Comparison of ENCODE assay signal across 8 cellular contexts in the genomic region with DNA sequence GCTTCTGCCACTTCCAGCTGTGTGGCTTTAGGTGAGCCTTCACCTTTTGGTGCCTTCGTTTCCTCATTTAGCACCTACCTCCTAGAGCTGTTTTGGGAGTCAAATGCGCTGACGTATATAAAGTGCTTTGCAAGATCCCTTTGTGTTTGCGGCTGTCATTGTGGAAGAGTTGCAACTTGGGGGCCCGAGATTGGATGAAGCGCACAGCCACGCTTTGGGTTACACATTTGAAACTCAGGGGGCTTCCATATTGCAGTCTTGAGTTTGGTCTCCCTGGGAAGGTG. TPM values are rescaled to one million over a fixed set of nuclear protein-coding genes. Genes with fewer than 3 reads are reported as not detected.
DNase-seq lines count a peak whose midpoint lies in the region; ATAC-seq, FAIRE-seq and TF ChIP-seq lines count a peak whose summit lies in the region.

No MANE protein-coding gene starts in this region.

- no peak for FAIRE-seq in A549 (lab: Jason Lieb, UNC)

- H2BK12ac ChIP-seq in mesenchymal stem cell (ENCODE audit: low read length in 2 of 2) = peak overlapping the region in 1 of 2 experiments; percentile 45

- CTCF ChIA-PET in A549 (lab: Yijun Ruan, JAX) = interaction anchor here (0.6 to 1.5 kb wide), 3 partner anchors 27 to 758 kb away, joined by 3 to 4 read pairs (median 3); a partner anchor contains a TSS

- peak overlapping the region; percentile 96 for H4K91ac ChIP-seq in mesenchymal stem cell (ENCODE audit: low read length)

- no peak for TF ChIP-seq CTCF in A549 (IDR thresholded peaks at IDR 0.05)
- TF ChIP-seq CTCF in astrocyte of the cerebellum (IDR thresholded peaks at IDR 0.05; ENCODE audit: low read depth, low read length, missing control alignments) = no peak

- DNase-seq in A549 (ENCODE audit: low read depth in 1 of 2, low spot score in 1 of 2) (no peak), HAP-1 (ENCODE audit: low spot score in 2 of 2) (no peak), astrocyte of the cerebellum (ENCODE audit: low read depth) (no peak), mesenchymal stem cell (no peak), OCI-M2 (lab: John Stamatoyannopoulos, UW; ENCODE audit: unreplicated experiment) (no peak), AG08396 (ENCODE audit: low spot score) (no peak)

- TF ChIP-seq EP300 in A549 (IDR thresholded peaks at IDR 0.05) = no peak

- POLR2A ChIA-PET in A549 (lab: Yijun Ruan, JAX) = interaction anchor here (2.3 kb wide), 1 partner anchor 253 kb away, joined by 12 read pairs; a partner anchor contains a TSS

- H3K4me1 ChIP-seq in A549 (peaks cover 25% of the 10 kb centered on the region), HAP-1 (peaks cover 17% of the 10 kb centered on the region), mesenchymal stem cell (ENCODE audit: control insufficient read depth, insufficient read depth, low read depth, low read length) (peaks cover 68% of the 10 kb centered on the region)

- H3K79me1 ChIP-seq in mesenchymal stem cell (replicated peaks; ENCODE audit: low read length, poor library complexity, severe bottlenecking) = peaks cover 40% of the 10 kb centered on the region

- no peaks in the 10 kb centered on the region for H3K27me3 ChIP-seq in HAP-1 (ENCODE audit: low read depth)
- no peaks in the 10 kb centered on the region for H3K27me3 ChIP-seq in mesenchymal stem cell (ENCODE audit: control insufficient read depth in 1 of 2, insufficient read depth in 1 of 2, low read length in 2 of 2)

- ATAC-seq in A549 (no peak), HG03108 (IDR thresholded peaks at IDR 0.05; ENCODE audit: unreplicated experiment) (no peak), GM19328 (IDR thresholded peaks at IDR 0.05; ENCODE audit: unreplicated experiment) (no peak)

- peak overlapping the region; percentile 39 for H2BK120ac ChIP-seq in mesenchymal stem cell (ENCODE audit: low read depth, low read length)

- H3K9ac ChIP-seq in mesenchymal stem cell (ENCODE audit: low read length) = peak overlapping the region; percentile 92

- peak overlapping the region; percentile 98 for H4K8ac ChIP-seq in mesenchymal stem cell (ENCODE audit: low read length)

- H3K4ac ChIP-seq in mesenchymal stem cell (ENCODE audit: low read depth in 1 of 2, low read length in 2 of 2) = peak overlapping the region; percentile 84 to 98

- H2BK15ac ChIP-seq in mesenchymal stem cell (ENCODE audit: low read depth, poor library complexity, severe bottlenecking) = peak overlapping the region; percentile 96

- H3K9me3 ChIP-seq in A549 (no peaks in the 10 kb centered on the region), HAP-1 (no peaks in the 10 kb centered on the region), mesenchymal stem cell (ENCODE audit: control insufficient read depth, low read length) (no peaks in the 10 kb centered on the region)

- WGBS in A549 (ENCODE audit: missing lambda C conversion rate) = 49% methylated on average over 4 of the region's 7 CpGs
- 14% methylated on average over 7 of the region's 7 CpGs for WGBS in mesenchymal stem cell

- H2BK5ac ChIP-seq in mesenchymal stem cell (ENCODE audit: low read depth, low read length, poor library complexity, severe bottlenecking) = no peak overlapping the region

- H3K36me3 ChIP-seq in HAP-1 (replicated peaks) (peaks cover 31% of the 10 kb centered on the region), mesenchymal stem cell (ENCODE audit: control insufficient read depth in 1 of 2, insufficient read depth in 2 of 2, low read depth in 1 of 2, low read length in 2 of 2) (peaks cover 25 to 55% of the 10 kb centered on the region in 2 experiments)

- H3K4me2 ChIP-seq in A549 (peak overlapping the region; percentile 85), mesenchymal stem cell (ENCODE audit: low read length, poor library complexity, severe bottlenecking) (peak overlapping the region; percentile 51)

- H3K27ac ChIP-seq in A549 = peak overlapping the region; percentile 92 to 99
- H3K27ac ChIP-seq in mesenchymal stem cell (ENCODE audit: low read length, poor library complexity, severe bottlenecking) = no peak overlapping the region

- TF ChIP-seq RAD21 in A549 (conservative IDR thresholded peaks at IDR 0.05 in 1 of 2, IDR thresholded peaks at IDR 0.05 in 1 of 2) = no peak

- peak overlapping the region; percentile 72 for H2AK5ac ChIP-seq in mesenchymal stem cell (ENCODE audit: low read length, severe bottlenecking)

- H3K23ac ChIP-seq in mesenchymal stem cell (ENCODE audit: low read length in 2 of 2) = peak overlapping the region in 1 of 2 experiments; percentile 48

- in situ Hi-C loops in HAP-1 (cut with MboI; ENCODE audit: low sequenced_read_pairs) = no loop called here
- in situ Hi-C loops in astrocyte of the cerebellum (cut with HindIII; ENCODE audit: low sequenced_read_pairs) = no loop called here

- H3K4me3 ChIP-seq in A549 (peak overlapping the region; percentile 69), HAP-1 (peak overlapping the region; percentile 90), astrocyte of the cerebellum (ENCODE audit: low read depth, low read length) (peak overlapping the region; percentile 77), mesenchymal stem cell (ENCODE audit: insufficient read depth in 1 of 2, low read depth in 1 of 2, low read length in 2 of 2) (peak overlapping the region; percentile 84 to 98)

- H3K18ac ChIP-seq in mesenchymal stem cell (ENCODE audit: low read depth in 1 of 2, low read length in 2 of 2) = peak overlapping the region; percentile 95 to 97

- TF ChIP-seq POLR2A in A549 (IDR thresholded peaks at IDR 0.05; ENCODE audit: low read length) = no peak

- peak overlapping the region; percentile 83 for H2AFZ ChIP-seq in mesenchymal stem cell (ENCODE audit: low read depth, low read length)

- peak overlapping the region in 1 of 2 experiments; percentile 97 for H3K14ac ChIP-seq in mesenchymal stem cell (ENCODE audit: low read length in 2 of 2)

TF ChIP-seq in A549, 52 proteins besides CTCF, POLR2A, EP300 and RAD21:
- TF ChIP-seq CHD4 (IDR thresholded peaks at IDR 0.05; ENCODE audit: borderline replicate concordance) = no peak
- peak; percentile 21 for TF ChIP-seq MAFK (IDR thresholded peaks at IDR 0.05; ENCODE audit: partially characterized antibody)
TF ChIP-seq in A549: peak in this region for 1.

RNA-seq across cellular contexts. Expression of a gene that starts 0.6 kb away (rescaled TPM):
- polyA plus RNA-seq in A549 (2011; rRNA removed) = 152 and 209 TPM in 2 replicates
- 289 and 369 TPM in 2 replicates for polyA plus RNA-seq in A549 (2012; cell fraction: cytosol; rRNA removed)
- polyA plus RNA-seq in A549 (2012; cell fraction: nucleus; rRNA removed) = 208 and 222 TPM in 2 replicates
- polyA plus RNA-seq in A549 (2017; fragmentation: RNase III; extraction: RNeasy Plus Mini Kit Qiagen cat#74134 plus additional on column Dnase treatment) = 196 to 211 TPM (median 208 TPM) in 3 replicates
- 39.6 and 41.8 TPM in 2 replicates for polyA minus RNA-seq in A549 (2011; rRNA and poly(A)+ RNA removed)
- polyA plus RNA-seq in mesenchymal stem cell (2013, experiment 1 of 2) = 142 TPM
- 146 TPM for polyA plus RNA-seq in mesenchymal stem cell (2013, experiment 2 of 2)

RNA-seq across cellular contexts. Expression of a gene that starts 4.8 kb away (rescaled TPM):
- 11.0 and 11.8 TPM in 2 replicates for polyA plus RNA-seq in A549 (2011; rRNA removed)
- 26.7 and 34.0 TPM in 2 replicates for polyA plus RNA-seq in A549 (2012; cell fraction: cytosol; rRNA removed)
- 88.1 and 96.6 TPM in 2 replicates for polyA plus RNA-seq in A549 (2012; cell fraction: nucleus; rRNA removed)
- polyA plus RNA-seq in A549 (2017; fragmentation: RNase III; extraction: RNeasy Plus Mini Kit Qiagen cat#74134 plus additional on column Dnase treatment) = 15.7 to 18.2 TPM (median 17.5 TPM) in 3 replicates
- polyA minus RNA-seq in A549 (2011; rRNA and poly(A)+ RNA removed) = 17.6 and 21.3 TPM in 2 replicates
- 5.8 TPM for polyA plus RNA-seq in mesenchymal stem cell (2013, experiment 1 of 2)
- 6.2 TPM for polyA plus RNA-seq in mesenchymal stem cell (2013, experiment 2 of 2)

RNA-seq across cellular contexts. Expression of a gene that starts 13.6 kb away (rescaled TPM):
- 2.7 and 3.1 TPM in 2 replicates for polyA plus RNA-seq in A549 (2011; rRNA removed)
- 4.5 and 6.7 TPM in 2 replicates for polyA plus RNA-seq in A549 (2012; cell fraction: cytosol; rRNA removed)
- 13.3 and 15.2 TPM in 2 replicates for polyA plus RNA-seq in A549 (2012; cell fraction: nucleus; rRNA removed)
- polyA plus RNA-seq in A549 (2017; fragmentation: RNase III; extraction: RNeasy Plus Mini Kit Qiagen cat#74134 plus additional on column Dnase treatment) = 4.8 to 5.8 TPM (median 5.0 TPM) in 3 replicates
- 10.3 and 10.5 TPM in 2 replicates for polyA minus RNA-seq in A549 (2011; rRNA and poly(A)+ RNA removed)
- polyA plus RNA-seq in mesenchymal stem cell (2013, experiment 1 of 2) = 4.3 TPM
- polyA plus RNA-seq in mesenchymal stem cell (2013, experiment 2 of 2) = 4.2 TPM
